8 cellular contexts compared by ENCODE assay signal in the genomic region with DNA sequence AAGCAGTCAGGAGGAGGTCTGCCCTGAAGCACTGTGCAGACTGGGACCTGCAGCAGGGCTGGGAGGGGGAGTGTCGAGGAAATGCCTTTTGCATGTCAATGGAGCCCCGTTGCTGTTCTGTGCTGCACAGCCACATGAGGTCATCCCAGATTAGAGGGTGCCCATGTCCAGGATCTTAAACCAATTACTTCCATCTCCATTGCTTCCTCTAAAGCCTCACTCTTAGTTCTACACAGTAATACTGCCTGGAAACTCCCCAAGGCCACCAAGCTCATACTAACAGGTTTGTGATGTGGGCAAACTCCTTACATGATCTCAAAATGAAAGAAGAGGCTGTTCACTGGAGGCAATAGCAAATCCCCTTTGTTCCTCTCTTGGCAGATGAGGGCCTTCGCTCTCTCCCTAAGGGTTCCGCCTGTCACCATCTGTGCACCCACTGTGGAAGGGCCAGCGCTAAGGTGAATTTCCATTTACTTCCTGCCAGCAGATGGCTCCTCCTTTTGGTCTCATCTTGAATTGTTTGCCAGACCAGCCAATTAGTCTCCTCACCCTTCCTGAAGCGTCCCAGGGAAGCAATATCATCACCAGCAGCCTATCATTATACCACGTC. TPM values are rescaled to one million over a fixed set of nuclear protein-coding genes. Genes with fewer than 3 reads are reported as not detected.
A peak's percentile ranks its signal among the peaks of the same experiment; 100 is the strongest.
DNase-seq lines count a peak whose midpoint lies in the region; ATAC-seq and TF ChIP-seq lines count a peak whose summit lies in the region.

No MANE protein-coding gene starts in this region.

- no peak overlapping the region for H3K4me3 ChIP-seq in cardiac muscle cell

- ATAC-seq in HG03571 (IDR thresholded peaks at IDR 0.05; ENCODE audit: unreplicated experiment) (no peak), HG02970 (IDR thresholded peaks at IDR 0.05; ENCODE audit: low FRiP score, unreplicated experiment) (no peak), HG03139 (IDR thresholded peaks at IDR 0.05; ENCODE audit: unreplicated experiment) (no peak)

- no peaks in the 10 kb centered on the region for H3K4me1 ChIP-seq in cardiac muscle cell (ENCODE audit: low read depth)

- no peaks in the 10 kb centered on the region for H3K9me3 ChIP-seq in cardiac muscle cell (ENCODE audit: low read depth)

- no peaks in the 10 kb centered on the region for H3K27me3 ChIP-seq in cardiac muscle cell

- intact Hi-C loops in cardiac septum (cut with DNase I) = no loop called here

- peak; percentile 21 to 22 for DNase-seq in cardiac muscle cell (ENCODE audit: low read depth in 1 of 2, low spot score in 1 of 2)
- DNase-seq in cardiac septum (ENCODE audit: low spot score) = no peak
- peak; percentile 23 for DNase-seq in M059J (ENCODE audit: low read depth)
- DNase-seq in cerebellum (ENCODE audit: low spot score) = peak; percentile 90
- peak; percentile 66 for DNase-seq in retina

- peak; percentile 20 for TF ChIP-seq CTCF in cardiac muscle cell (IDR thresholded peaks at IDR 0.05; ENCODE audit: low read depth, low read length)

- H3K27ac ChIP-seq in cardiac muscle cell = no peak overlapping the region

- H3K36me3 ChIP-seq in cardiac muscle cell = no peaks in the 10 kb centered on the region

RNA-seq across cellular contexts. Expression of a gene that starts 35.4 kb away (rescaled TPM):
- 76.6 and 109 TPM in 2 replicates for total RNA-seq in cardiac muscle cell
- 64.6 and 108 TPM in 2 replicates for polyA plus RNA-seq in cardiac muscle cell
- total RNA-seq in cardiac septum = 35.5 TPM
- total RNA-seq in M059J (2014; rRNA removed; shearing (Covaris generic)) = 39.8 and 51.4 TPM in 2 replicates
- 48.9 TPM for total RNA-seq in cerebellum
